ENCODE assay signal across 19 cellular contexts in the genomic region with DNA sequence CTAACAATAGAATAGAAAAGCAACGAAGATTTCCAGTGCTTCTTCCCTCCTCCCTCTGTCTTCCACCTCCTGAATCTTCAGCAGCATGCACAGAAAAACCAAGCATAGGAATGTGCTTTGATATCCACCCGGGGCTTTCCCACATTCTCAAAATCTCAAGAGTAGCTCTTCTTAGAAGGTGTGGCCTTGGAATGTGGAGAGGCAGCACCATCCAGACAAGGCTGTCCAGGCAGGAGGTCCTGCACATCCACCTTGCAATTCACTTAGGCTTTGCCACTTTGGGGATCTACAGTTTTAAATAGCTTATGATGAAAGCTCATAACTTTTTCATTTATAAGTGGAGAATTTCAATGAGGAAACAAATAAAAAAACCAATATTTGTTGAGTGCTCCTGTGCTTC.
DNase-seq lines count a peak whose midpoint lies in the region; TF ChIP-seq lines count a peak whose summit lies in the region.
"Had no signal": no experiment of that assay in that cellular context is flagged by ENCODE, and none has a peak within 500 bp of the region (broad histone marks: within the 10 kb centered on the region; RNA-seq: fewer than 3 reads in every experiment).

No MANE protein-coding gene starts in this region.

- in situ Hi-C loops in mammary epithelial cell (cut with MboI; ENCODE audit: low sequenced_read_pairs in 2 of 2) = no loop called here

- 42% methylated on average over 2 of the region's 2 CpGs for WGBS in mammary epithelial cell (ENCODE audit: low coverage, missing lambda C conversion rate)
- no CpG with 5 or more reads among the region's 2 CpGs for WGBS in trophoblast cell (ENCODE audit: extremely low coverage, insufficient coverage, insufficient read length)

- H3K36me3 Mint-ChIP-seq in MCF 10A (ENCODE audit: insufficient read depth, unreplicated experiment) = no peaks in the 10 kb centered on the region
- no peaks in the 10 kb centered on the region for H3K36me3 Mint-ChIP-seq in activated T-helper 1 cell treated with anti-CD3 and anti-CD28 coated beads, Interleukin-12 subunit alpha, Interleukin-12 subunit beta, Interleukin-2, Interleukin-4 antibody, amounts not matched to agents 30 ng/mL and 10 ng/mL and 1 ng/mL, durations not matched to agents 14 hours and 24 hours and 36 hours (ENCODE audit: low read depth)
- H3K36me3 Mint-ChIP-seq: CD4-positive, alpha-beta memory T cell had no signal

- no peak overlapping the region for H3K4ac ChIP-seq in trophoblast cell (ENCODE audit: low read depth, low read length)

- H3K36me3 ChIP-seq in mammary epithelial cell (ENCODE audit: insufficient read depth, low read length) = no peaks in the 10 kb centered on the region
- no peaks in the 10 kb centered on the region for H3K36me3 ChIP-seq in trophoblast cell (ENCODE audit: control insufficient read depth in 1 of 2, insufficient read depth in 2 of 2, low read length in 2 of 2)
- H3K36me3 ChIP-seq: SJSA1 had no signal

- H3K79me1 ChIP-seq in trophoblast cell (ENCODE audit: low read length) = no peaks in the 10 kb centered on the region

- H3K4me3 ChIP-seq in mammary epithelial cell (replicated peaks in 1 of 3; ENCODE audit: insufficient read depth in 1 of 3, low read depth in 2 of 3, low read length in 3 of 3) (no peak overlapping the region), trophoblast cell (ENCODE audit: low read depth, low read length) (no peak overlapping the region)
- H3K4me3 ChIP-seq: GM12878, PC-9, SJSA1 had no signal

- H3K9ac ChIP-seq in mammary epithelial cell (ENCODE audit: insufficient read depth, low read length) (no peak overlapping the region), trophoblast cell (ENCODE audit: low read length) (no peak overlapping the region)

- POLR2A ChIA-PET in MCF 10A (lab: Yijun Ruan, JAX) = no interaction called here

- H2AFZ ChIP-seq in mammary epithelial cell (ENCODE audit: low read depth, low read length) (no peak overlapping the region), trophoblast cell (ENCODE audit: insufficient read depth, low read length, poor library complexity) (no peak overlapping the region)
- H2AFZ ChIP-seq: PC-9 had no signal

- no peak overlapping the region for H4K12ac ChIP-seq in trophoblast cell (ENCODE audit: low read depth, low read length)

- intact Hi-C loops in mammary epithelial cell (cut with micrococcal nuclease) = no loop called here
- intact Hi-C loops in MCF 10A (cut with micrococcal nuclease) = no loop called here
- intact Hi-C loops in activated T-helper 1 cell treated with anti-CD3 and anti-CD28 coated beads, Interleukin-12 subunit alpha, Interleukin-12 subunit beta, Interleukin-2, Interleukin-4 antibody, amounts not matched to agents 30 ng/mL and 10 ng/mL and 1 ng/mL, durations not matched to agents 14 hours and 24 hours and 36 hours (cut with micrococcal nuclease) = no loop called here

- H3K14ac ChIP-seq in trophoblast cell (ENCODE audit: low read length) = no peak overlapping the region

- CTCF ChIA-PET in mammary epithelial cell (lab: Charles Lee; ENCODE audit: low non-redundant PET) = no interaction called here
- CTCF ChIA-PET in MCF 10A (lab: Yijun Ruan, JAX) = interaction anchor here (0.7 kb wide), 1 partner anchor 34 kb away, joined by 3 read pairs; no protein-coding TSS in a partner anchor

- H3K27me3 ChIP-seq in mammary epithelial cell (ENCODE audit: insufficient read depth, low read length) (no peaks in the 10 kb centered on the region), trophoblast cell (ENCODE audit: insufficient read depth, low read length) (no peaks in the 10 kb centered on the region)
- H3K27me3 ChIP-seq: SJSA1 had no signal

- H2BK120ac ChIP-seq in trophoblast cell (ENCODE audit: insufficient read depth, low read length, poor library complexity) = no peak overlapping the region

- no peak overlapping the region for H3K27ac Mint-ChIP-seq in MCF 10A (ENCODE audit: low read depth, unreplicated experiment)
- no peak overlapping the region for H3K27ac Mint-ChIP-seq in activated T-helper 1 cell treated with anti-CD3 and anti-CD28 coated beads, Interleukin-12 subunit alpha, Interleukin-12 subunit beta, Interleukin-2, Interleukin-4 antibody, amounts not matched to agents 30 ng/mL and 10 ng/mL and 1 ng/mL, durations not matched to agents 14 hours and 24 hours and 36 hours
- H3K27ac Mint-ChIP-seq: CD4-positive, alpha-beta memory T cell had no signal

- H3K27ac ChIP-seq in mammary epithelial cell (ENCODE audit: insufficient read depth, low read depth, low read length) = no peak overlapping the region
- H3K27ac ChIP-seq in trophoblast cell (ENCODE audit: low read depth, low read length) = no peak overlapping the region
- H3K27ac ChIP-seq: HL-60, PC-9, SJSA1 had no signal

- H2BK5ac ChIP-seq in trophoblast cell (ENCODE audit: low read depth, low read length, poor library complexity) = no peak overlapping the region

- H3K4me3 Mint-ChIP-seq in MCF 10A (ENCODE audit: unreplicated experiment) = no peak overlapping the region
- no peak overlapping the region for H3K4me3 Mint-ChIP-seq in activated T-helper 1 cell treated with anti-CD3 and anti-CD28 coated beads, Interleukin-12 subunit alpha, Interleukin-12 subunit beta, Interleukin-2, Interleukin-4 antibody, amounts not matched to agents 30 ng/mL and 10 ng/mL and 1 ng/mL, durations not matched to agents 14 hours and 24 hours and 36 hours

- H3K4me1 Mint-ChIP-seq in MCF 10A (ENCODE audit: insufficient read depth, unreplicated experiment) = no peaks in the 10 kb centered on the region
- H3K4me1 Mint-ChIP-seq in activated T-helper 1 cell treated with anti-CD3 and anti-CD28 coated beads, Interleukin-12 subunit alpha, Interleukin-12 subunit beta, Interleukin-2, Interleukin-4 antibody, amounts not matched to agents 30 ng/mL and 10 ng/mL and 1 ng/mL, durations not matched to agents 14 hours and 24 hours and 36 hours (ENCODE audit: low read depth) = no peaks in the 10 kb centered on the region

- dilution Hi-C loops in mammary epithelial cell (cut with HindIII; ENCODE audit: low sequenced_read_pairs) = no loop called here

- H2BK12ac ChIP-seq in trophoblast cell (ENCODE audit: low read length) = no peak overlapping the region

- H3K9me3 ChIP-seq in mammary epithelial cell (replicated peaks; ENCODE audit: insufficient read depth, low read length) (no peaks in the 10 kb centered on the region), trophoblast cell (ENCODE audit: insufficient read depth, low read depth, low read length) (peaks cover 2% of the 10 kb centered on the region)
- H3K9me3 ChIP-seq: SJSA1 had no signal

- BruUV-seq in mammary epithelial cell (replicated peaks; lab: Mats Ljungman, UMichigan) = no TSS peak
- BruUV-seq in MCF 10A (replicated peaks; lab: Mats Ljungman, UMichigan) = no TSS peak

- H3K9me3 Mint-ChIP-seq in MCF 10A (ENCODE audit: unreplicated experiment) = peaks cover 39% of the 10 kb centered on the region
- no peaks in the 10 kb centered on the region for H3K9me3 Mint-ChIP-seq in activated T-helper 1 cell treated with anti-CD3 and anti-CD28 coated beads, Interleukin-12 subunit alpha, Interleukin-12 subunit beta, Interleukin-2, Interleukin-4 antibody, amounts not matched to agents 30 ng/mL and 10 ng/mL and 1 ng/mL, durations not matched to agents 14 hours and 24 hours and 36 hours

- H3K4me1 ChIP-seq in mammary epithelial cell (ENCODE audit: insufficient read depth, low read length) (peaks cover 19% of the 10 kb centered on the region), trophoblast cell (ENCODE audit: control insufficient read depth in 1 of 2, insufficient read depth in 2 of 2, low read length in 2 of 2) (no peaks in the 10 kb centered on the region)
- H3K4me1 ChIP-seq: SJSA1 had no signal

- no peaks in the 10 kb centered on the region for H3K79me2 ChIP-seq in mammary epithelial cell (ENCODE audit: insufficient read depth, low read length)
- H3K79me2 ChIP-seq in trophoblast cell (ENCODE audit: control insufficient read depth, insufficient read depth, low read length, poor library complexity) = no peaks in the 10 kb centered on the region

- no peak overlapping the region for H3K18ac ChIP-seq in trophoblast cell (ENCODE audit: low read length)

- H3K23ac ChIP-seq in trophoblast cell (ENCODE audit: low read length) = no peak overlapping the region

- no peak overlapping the region for H2AK5ac ChIP-seq in trophoblast cell (ENCODE audit: low read length)

- no peaks in the 10 kb centered on the region for H3K27me3 Mint-ChIP-seq in MCF 10A (ENCODE audit: insufficient read depth, unreplicated experiment)
- H3K27me3 Mint-ChIP-seq in activated T-helper 1 cell treated with anti-CD3 and anti-CD28 coated beads, Interleukin-12 subunit alpha, Interleukin-12 subunit beta, Interleukin-2, Interleukin-4 antibody, amounts not matched to agents 30 ng/mL and 10 ng/mL and 1 ng/mL, durations not matched to agents 14 hours and 24 hours and 36 hours (ENCODE audit: insufficient read depth) = peaks cover 1% of the 10 kb centered on the region

- H3K4me2 ChIP-seq in mammary epithelial cell (ENCODE audit: insufficient read depth, low read depth, low read length) = no peak overlapping the region
- no peak overlapping the region for H3K4me2 ChIP-seq in trophoblast cell (ENCODE audit: low read length)
- H3K4me2 ChIP-seq: PC-9 had no signal

- H4K20me1 ChIP-seq in mammary epithelial cell (ENCODE audit: insufficient read depth, low read length) = no peaks in the 10 kb centered on the region

- TF ChIP-seq CTCF in mammary epithelial cell (conservative IDR thresholded peaks at IDR 0.05 in 1 of 2, IDR thresholded peaks at IDR 0.05 in 1 of 2; ENCODE audit: extremely low read depth in 1 of 2, insufficient read depth in 1 of 2, low read depth in 1 of 2, low read length in 2 of 2) (no peak), MCF 10A (IDR thresholded peaks at IDR 0.05; ENCODE audit: unreplicated experiment) (no peak)

- no peak overlapping the region for H4K91ac ChIP-seq in trophoblast cell (ENCODE audit: low read depth, low read length)

- no peak overlapping the region for H4K8ac ChIP-seq in trophoblast cell (ENCODE audit: low read depth, low read length)

- DNase-seq in mammary epithelial cell (peak; percentile 18), MCF 10A (ENCODE audit: unreplicated experiment) (no peak), islet precursor cell (peak; percentile 56), trophoblast cell (peak; percentile 74 to 87), middle frontal gyrus (ENCODE audit: extremely low spot score, low spot score) (no peak), NCI-H345 treated with DMSO at 0.1 percent for 48 hours (lab: John Stamatoyannopoulos, UW; ENCODE audit: unreplicated experiment) (no peak), HuH-7 (ENCODE audit: low spot score) (no peak)
- DNase-seq in activated T-helper 1 cell treated with anti-CD3 and anti-CD28 coated beads, Interleukin-12 subunit alpha, Interleukin-12 subunit beta, Interleukin-2, Interleukin-4 antibody, amounts not matched to agents 30 ng/mL and 10 ng/mL and 1 ng/mL, durations not matched to agents 14 hours and 24 hours and 36 hours (ENCODE audit: low spot score) = no peak
- DNase-seq: 8988T; Calu3; CD4-positive, alpha-beta memory T cell; DMS53; NCI-H187 treated with DMSO at 0.1 percent for 48 hours; NCI-H2171; NCI-H748 treated with DMSO at 0.1 percent for 48 hours had no signal

Comparison
In these comparisons a context has a peak if more than half of its experiments do, and no peak if none do; other contexts are left out.
1. DNase-seq: peak in mammary epithelial cell (single experiment), islet precursor cell (single experiment) and trophoblast cell (2 of 2); none in MCF 10A (single experiment), middle frontal gyrus (single experiment), activated T-helper 1 cell treated with anti-CD3 and anti-CD28 coated beads, Interleukin-12 subunit alpha, Interleukin-12 subunit beta, Interleukin-2, Interleukin-4 antibody, amounts not matched to agents 30 ng/mL and 10 ng/mL and 1 ng/mL, durations not matched to agents 14 hours and 24 hours and 36 hours (single experiment), NCI-H345 treated with DMSO at 0.1 percent for 48 hours (single experiment) and HuH-7 (single experiment).